Comparison of ENCODE assay signal across 1 cellular context in genomic region chr17:57852041-57852954, GRCh38.
TF ChIP-seq lines count a peak whose summit lies in the region.

No MANE protein-coding gene starts in this region.

TF ChIP-seq in HEK293, 187 proteins besides CTCF, POLR2A, EP300 and RAD21 (continued from another document):
- TF ChIP-seq ZBTB10 (tag by site-specific recombination; IDR thresholded peaks at IDR 0.05) (no peak), RBAK (tag by site-specific recombination; IDR thresholded peaks at IDR 0.05) (no peak), REST (tag by site-specific recombination; IDR thresholded peaks at IDR 0.05) (no peak), HOXC10 (CRISPR knock-in tag; IDR thresholded peaks at IDR 0.05) (no peak), ZNF701 (tag by site-specific recombination; IDR thresholded peaks at IDR 0.05) (no peak), ZNF394 (tag by site-specific recombination; IDR thresholded peaks at IDR 0.05; ENCODE audit: borderline replicate concordance) (no peak), SCRT2 (tag by site-specific recombination; IDR thresholded peaks at IDR 0.05) (0 out of 2 replicates have a peak, but pooled peaks have one; percentile 12)
- TF ChIP-seq, protein P1, sequence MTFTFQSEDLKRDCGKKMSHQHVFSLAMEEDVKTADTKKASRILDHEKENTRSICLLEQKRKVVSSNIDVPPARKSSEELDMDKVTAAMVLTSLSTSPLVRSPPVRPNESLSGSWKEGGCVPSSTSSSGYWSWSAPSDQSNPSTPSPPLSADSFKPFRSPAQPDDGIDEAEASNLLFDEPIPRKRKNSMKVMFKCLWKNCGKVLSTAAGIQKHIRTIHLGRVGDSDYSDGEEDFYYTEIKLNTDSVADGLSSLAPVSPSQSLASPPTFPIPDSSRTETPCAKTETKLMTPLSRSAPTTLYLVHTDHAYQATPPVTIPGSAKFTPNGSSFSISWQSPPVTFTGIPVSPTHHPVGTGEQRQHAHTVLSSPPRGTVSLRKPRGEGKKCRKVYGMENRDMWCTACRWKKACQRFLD (tag by site-specific recombination; IDR thresholded peaks at IDR 0.05) = no peak
